12 cellular contexts compared by ENCODE assay signal in the genomic region with DNA sequence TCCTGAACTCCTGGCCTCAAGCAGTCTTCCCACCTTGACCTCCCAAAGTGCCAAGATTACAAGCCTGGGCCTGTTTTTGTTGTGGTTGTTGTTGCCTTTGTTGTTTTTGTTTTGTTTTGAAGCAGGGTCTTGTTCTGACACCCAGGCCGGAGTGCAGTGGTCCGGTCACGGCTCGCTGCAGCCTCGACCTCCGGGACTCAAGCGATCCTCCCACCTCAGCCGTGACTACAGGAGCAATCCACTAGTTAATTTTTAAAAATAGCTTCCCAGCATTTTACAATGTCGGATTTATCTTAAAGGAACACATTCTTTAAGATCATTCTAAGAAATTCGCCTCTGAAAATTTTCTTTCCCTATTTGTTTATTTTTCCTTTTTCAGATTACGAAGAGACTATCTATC. TPM values are rescaled to one million over a fixed set of nuclear protein-coding genes. Genes with fewer than 3 reads are reported as not detected.
DNase-seq lines count a peak whose midpoint lies in the region; ATAC-seq lines count a peak whose summit lies in the region.
"Had no signal": no experiment of that assay in that cellular context is flagged by ENCODE, and none has a peak within 500 bp of the region (broad histone marks: within the 10 kb centered on the region; RNA-seq: fewer than 3 reads in every experiment).

No MANE protein-coding gene starts in this region.

- CTCF ChIA-PET in activated CD4-positive, alpha-beta T cell treated with anti-CD3 and anti-CD28 coated beads for 36 hours (lab: Charles Lee) = interaction anchor here (0.8 to 1.9 kb wide), 5 partner anchors 12 to 105 kb away, joined by 3 to 5 read pairs (median 3); no protein-coding TSS in a partner anchor

- no peak for ATAC-seq in activated CD4-positive, alpha-beta T cell treated with anti-CD3 and anti-CD28 coated beads for 36 hours
- ATAC-seq in stimulated activated naive CD8-positive, alpha-beta T cell treated with anti-CD3 and anti-CD28 coated beads, Interleukin-15, amount 100 ng/mL, for 72 hours = no peak
- ATAC-seq in GM19351 (IDR thresholded peaks at IDR 0.05; ENCODE audit: unreplicated experiment) (no peak), HG02970 (IDR thresholded peaks at IDR 0.05; ENCODE audit: low FRiP score, unreplicated experiment) (no peak)
- ATAC-seq: SK-N-SH treated with all-trans-retinoic acid at 6 μM for 48 hours had no signal

- peaks cover 62% of the 10 kb centered on the region for H3K4me1 Mint-ChIP-seq in activated CD4-positive, alpha-beta T cell treated with anti-CD3 and anti-CD28 coated beads for 36 hours
- peaks cover 53% of the 10 kb centered on the region for H3K4me1 Mint-ChIP-seq in activated T-helper 1 cell treated with anti-CD3 and anti-CD28 coated beads, Interleukin-12 subunit alpha, Interleukin-12 subunit beta, Interleukin-2, Interleukin-4 antibody, amounts not matched to agents 30 ng/mL and 10 ng/mL and 1 ng/mL, durations not matched to agents 14 hours and 24 hours and 36 hours (ENCODE audit: low read depth)
- peaks cover 83% of the 10 kb centered on the region for H3K4me1 Mint-ChIP-seq in stimulated activated naive CD8-positive, alpha-beta T cell treated with anti-CD3 and anti-CD28 coated beads, Interleukin-15, amount 100 ng/mL, for 72 hours

- H3K9me3 Mint-ChIP-seq in activated CD4-positive, alpha-beta T cell treated with anti-CD3 and anti-CD28 coated beads for 36 hours (ENCODE audit: low read depth) = no peaks in the 10 kb centered on the region
- no peaks in the 10 kb centered on the region for H3K9me3 Mint-ChIP-seq in activated T-helper 1 cell treated with anti-CD3 and anti-CD28 coated beads, Interleukin-12 subunit alpha, Interleukin-12 subunit beta, Interleukin-2, Interleukin-4 antibody, amounts not matched to agents 30 ng/mL and 10 ng/mL and 1 ng/mL, durations not matched to agents 14 hours and 24 hours and 36 hours
- no peaks in the 10 kb centered on the region for H3K9me3 Mint-ChIP-seq in stimulated activated naive CD8-positive, alpha-beta T cell treated with anti-CD3 and anti-CD28 coated beads, Interleukin-15, amount 100 ng/mL, for 72 hours

- intact Hi-C loops in activated CD4-positive, alpha-beta T cell treated with anti-CD3 and anti-CD28 coated beads for 36 hours (cut with DNase I, micrococcal nuclease) = loop anchor here in 1 of 2 experiments (5.0 kb wide), 1 partner anchor 105 kb away; no protein-coding TSS in a partner anchor
- intact Hi-C loops in activated T-helper 1 cell treated with anti-CD3 and anti-CD28 coated beads, Interleukin-12 subunit alpha, Interleukin-12 subunit beta, Interleukin-2, Interleukin-4 antibody, amounts not matched to agents 30 ng/mL and 10 ng/mL and 1 ng/mL, durations not matched to agents 14 hours and 24 hours and 36 hours (cut with micrococcal nuclease) = no loop called here

- H3K36me3 Mint-ChIP-seq in activated CD4-positive, alpha-beta T cell treated with anti-CD3 and anti-CD28 coated beads for 36 hours (ENCODE audit: low read depth) = peaks cover 36% of the 10 kb centered on the region
- H3K36me3 Mint-ChIP-seq in activated T-helper 1 cell treated with anti-CD3 and anti-CD28 coated beads, Interleukin-12 subunit alpha, Interleukin-12 subunit beta, Interleukin-2, Interleukin-4 antibody, amounts not matched to agents 30 ng/mL and 10 ng/mL and 1 ng/mL, durations not matched to agents 14 hours and 24 hours and 36 hours (ENCODE audit: low read depth) = peaks cover 26% of the 10 kb centered on the region

- no peak for DNase-seq in activated CD4-positive, alpha-beta T cell treated with anti-CD3 and anti-CD28 coated beads for 36 hours
- DNase-seq in activated CD4-positive, alpha-beta T cell treated with anti-CD3 and anti-CD28 coated beads, Interleukin-2, amount 50 U/mL, for 1 hour = no peak
- no peak for DNase-seq in activated T-helper 1 cell treated with anti-CD3 and anti-CD28 coated beads, Interleukin-12 subunit alpha, Interleukin-12 subunit beta, Interleukin-2, Interleukin-4 antibody, amounts not matched to agents 30 ng/mL and 10 ng/mL and 1 ng/mL, durations not matched to agents 14 hours and 24 hours and 36 hours (ENCODE audit: low spot score)
- DNase-seq in kidney tubule cell (ENCODE audit: low spot score) (peak; percentile 55), NCI-H524 treated with DMSO at 0.1 percent for 48 hours (lab: John Stamatoyannopoulos, UW) (no peak)
- no peak for DNase-seq in stimulated activated naive CD8-positive, alpha-beta T cell treated with anti-CD3 and anti-CD28 coated beads, Interleukin-15, amount 100 ng/mL, for 72 hours
- DNase-seq: hypothalamus, NCI-H226, nucleus accumbens had no signal

- no peaks in the 10 kb centered on the region for H3K27me3 Mint-ChIP-seq in activated CD4-positive, alpha-beta T cell treated with anti-CD3 and anti-CD28 coated beads for 36 hours
- no peaks in the 10 kb centered on the region for H3K27me3 Mint-ChIP-seq in activated T-helper 1 cell treated with anti-CD3 and anti-CD28 coated beads, Interleukin-12 subunit alpha, Interleukin-12 subunit beta, Interleukin-2, Interleukin-4 antibody, amounts not matched to agents 30 ng/mL and 10 ng/mL and 1 ng/mL, durations not matched to agents 14 hours and 24 hours and 36 hours (ENCODE audit: insufficient read depth)
- no peaks in the 10 kb centered on the region for H3K27me3 Mint-ChIP-seq in stimulated activated naive CD8-positive, alpha-beta T cell treated with anti-CD3 and anti-CD28 coated beads, Interleukin-15, amount 100 ng/mL, for 72 hours

- POLR2A ChIA-PET in activated CD4-positive, alpha-beta T cell treated with anti-CD3 and anti-CD28 coated beads for 36 hours (lab: Charles Lee) = interaction anchor here (0.9 kb wide), 1 partner anchor 28 kb away, joined by 3 read pairs; a partner anchor contains a TSS

- peak overlapping the region; percentile 6 for H3K4me3 Mint-ChIP-seq in activated CD4-positive, alpha-beta T cell treated with anti-CD3 and anti-CD28 coated beads for 36 hours
- peak overlapping the region; percentile 55 for H3K4me3 Mint-ChIP-seq in activated T-helper 1 cell treated with anti-CD3 and anti-CD28 coated beads, Interleukin-12 subunit alpha, Interleukin-12 subunit beta, Interleukin-2, Interleukin-4 antibody, amounts not matched to agents 30 ng/mL and 10 ng/mL and 1 ng/mL, durations not matched to agents 14 hours and 24 hours and 36 hours
- peak overlapping the region; percentile 57 to 59 for H3K4me3 Mint-ChIP-seq in stimulated activated naive CD8-positive, alpha-beta T cell treated with anti-CD3 and anti-CD28 coated beads, Interleukin-15, amount 100 ng/mL, for 72 hours

- peak overlapping the region; percentile 86 for H3K27ac Mint-ChIP-seq in activated CD4-positive, alpha-beta T cell treated with anti-CD3 and anti-CD28 coated beads for 36 hours
- H3K27ac Mint-ChIP-seq in activated T-helper 1 cell treated with anti-CD3 and anti-CD28 coated beads, Interleukin-12 subunit alpha, Interleukin-12 subunit beta, Interleukin-2, Interleukin-4 antibody, amounts not matched to agents 30 ng/mL and 10 ng/mL and 1 ng/mL, durations not matched to agents 14 hours and 24 hours and 36 hours = peak overlapping the region; percentile 66
- H3K27ac Mint-ChIP-seq in stimulated activated naive CD8-positive, alpha-beta T cell treated with anti-CD3 and anti-CD28 coated beads, Interleukin-15, amount 100 ng/mL, for 72 hours = peak overlapping the region; percentile 33 to 91

RNA-seq across cellular contexts. Expression of a gene that starts 27.7 kb away (rescaled TPM):
- total RNA-seq in activated CD4-positive, alpha-beta T cell treated with anti-CD3 and anti-CD28 coated beads for 36 hours = 10 to 100 TPM; 21.0 to 26.4 TPM
- total RNA-seq in activated T-helper 1 cell treated with anti-CD3 and anti-CD28 coated beads, Interleukin-12 subunit alpha, Interleukin-12 subunit beta, Interleukin-2, Interleukin-4 antibody, amounts not matched to agents 30 ng/mL and 10 ng/mL and 1 ng/mL, durations not matched to agents 14 hours and 24 hours and 36 hours = 55.9 and 56.8 TPM in 2 replicates

Comparison
In these comparisons a context has a peak if more than half of its experiments do, and no peak if none do; other contexts are left out.
1. H3K4me3 Mint-ChIP-seq: peak in every context shown above with its lines; median percentile 58 in stimulated activated naive CD8-positive, alpha-beta T cell treated with anti-CD3 and anti-CD28 coated beads, Interleukin-15, amount 100 ng/mL, for 72 hours; 55 in activated T-helper 1 cell treated with anti-CD3 and anti-CD28 coated beads, Interleukin-12 subunit alpha, Interleukin-12 subunit beta, Interleukin-2, Interleukin-4 antibody, amounts not matched to agents 30 ng/mL and 10 ng/mL and 1 ng/mL, durations not matched to agents 14 hours and 24 hours and 36 hours; 6 in activated CD4-positive, alpha-beta T cell treated with anti-CD3 and anti-CD28 coated beads for 36 hours.